ENCODE assay signal across 8 cellular contexts in the genomic region with DNA sequence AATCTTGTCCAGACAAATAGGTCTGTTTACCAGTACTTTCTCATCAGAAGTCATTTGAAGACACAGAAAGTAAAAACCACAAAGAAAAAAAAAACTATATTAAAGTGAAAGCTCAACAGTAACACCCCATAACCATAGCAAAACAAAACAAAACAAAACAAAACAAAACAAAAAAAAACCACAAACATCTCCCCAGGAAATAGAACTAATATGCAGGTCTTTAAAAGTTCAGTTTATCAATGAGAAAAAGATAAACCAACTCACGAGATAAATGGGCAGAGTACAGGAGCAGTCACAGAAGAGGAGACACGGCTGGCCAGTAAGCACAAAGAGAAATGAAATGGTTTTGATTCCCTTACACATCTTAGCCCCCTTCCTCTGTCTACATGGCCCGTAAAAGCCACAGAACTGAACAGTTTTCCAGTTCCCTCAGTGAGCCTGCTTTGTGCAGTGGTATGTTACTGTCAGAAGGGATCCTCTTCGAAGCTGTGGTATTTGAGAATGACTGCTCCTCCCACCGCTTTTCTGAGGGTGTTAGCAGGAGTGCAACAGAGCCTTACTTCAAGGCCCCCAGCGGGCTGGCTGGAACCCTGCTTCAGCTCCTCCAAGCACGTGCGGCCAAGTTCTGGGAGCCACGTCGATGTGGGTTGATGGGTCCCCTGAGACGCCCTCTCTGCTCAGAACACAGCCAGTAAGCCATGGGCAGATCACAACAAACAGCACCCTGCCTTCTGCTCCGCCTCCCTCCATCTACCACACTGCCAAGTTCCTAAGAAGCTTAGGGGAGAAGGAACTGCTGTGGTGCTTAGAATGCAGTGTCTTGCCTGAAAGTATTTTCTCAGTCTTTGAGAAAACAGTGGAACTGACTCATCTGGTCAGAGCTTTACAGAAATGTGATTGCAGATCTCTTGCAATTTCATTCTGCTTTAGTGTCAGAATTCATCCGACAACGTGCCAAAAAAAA.
A peak's percentile ranks its signal among the peaks of the same experiment; 100 is the strongest.
DNase-seq lines count a peak whose midpoint lies in the region; ATAC-seq lines count a peak whose summit lies in the region.

No MANE protein-coding gene starts in this region.

- H3K36me3 Mint-ChIP-seq in central memory CD8-positive, alpha-beta T cell (ENCODE audit: insufficient read depth): peaks cover 22% of the 10 kb centered on the region

- ATAC-seq in GM19328 (IDR thresholded peaks at IDR 0.05; ENCODE audit: unreplicated experiment) (peak; percentile 32), HG03460 (IDR thresholded peaks at IDR 0.05; ENCODE audit: unreplicated experiment) (peak; percentile 45)
- ATAC-seq in central memory CD8-positive, alpha-beta T cell (replicated peaks; ENCODE audit: extremely low read depth, poor library complexity, severe bottlenecking): peak; percentile 67

- H3K9me3 Mint-ChIP-seq in central memory CD8-positive, alpha-beta T cell: no peaks in the 10 kb centered on the region

- DNase-seq in AG08396 (ENCODE audit: low spot score) (peak; percentile 63), T-helper 22 cell (ENCODE audit: low read depth) (peak; percentile 35), left kidney (ENCODE audit: low read depth, low spot score) (peak; percentile 71), RKO (ENCODE audit: low spot score) (no peak)
- peak; percentile 45 to 65 for DNase-seq in central memory CD8-positive, alpha-beta T cell (ENCODE audit: low spot score in 2 of 2)
- DNase-seq in stimulated activated CD8-positive, alpha-beta memory T cell treated with anti-CD3 and anti-CD28 coated beads, Interleukin-15, amount 100 ng/mL, for 24 hours (ENCODE audit: low read depth): peak; percentile 20

- peaks cover 74% of the 10 kb centered on the region for H3K4me1 Mint-ChIP-seq in central memory CD8-positive, alpha-beta T cell

- H3K4me3 Mint-ChIP-seq in central memory CD8-positive, alpha-beta T cell: peak overlapping the region; percentile 82

- H3K27me3 Mint-ChIP-seq in central memory CD8-positive, alpha-beta T cell: no peaks in the 10 kb centered on the region

- peak overlapping the region; percentile 98 for H3K27ac Mint-ChIP-seq in central memory CD8-positive, alpha-beta T cell (ENCODE audit: low read depth)
